ENCODE assay signal across 12 cellular contexts in the genomic region with DNA sequence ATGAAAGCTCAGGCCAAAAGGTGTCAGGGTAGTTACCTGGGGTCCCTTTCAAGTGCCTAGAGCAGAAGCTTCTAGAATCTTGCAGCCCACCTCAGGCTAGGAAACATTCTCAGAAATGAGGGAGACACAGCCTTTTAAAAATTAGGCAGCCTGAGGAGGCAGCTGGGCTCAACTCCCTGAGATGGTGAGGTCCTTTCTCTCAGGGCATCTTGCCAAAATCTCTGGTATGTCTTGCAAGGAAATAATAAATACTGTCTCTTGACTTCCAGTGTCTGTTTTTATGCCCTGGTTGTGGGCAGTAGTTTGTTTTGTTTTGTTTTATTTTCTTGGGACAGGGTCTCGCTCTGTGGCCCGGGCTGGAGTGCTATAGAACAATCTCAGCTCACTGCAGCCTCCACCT.
"Had no signal": no experiment of that assay in that cellular context is flagged by ENCODE, and none has a peak within 500 bp of the region (broad histone marks: within the 10 kb centered on the region; RNA-seq: fewer than 3 reads in every experiment).

No MANE protein-coding gene starts in this region.

- H3K27ac ChIP-seq: ascending aorta, transverse colon had no signal

- DNase-seq: activated CD4-positive, alpha-beta T cell treated with anti-CD3 and anti-CD28 coated beads, Interleukin-2, amount 10 ng/mL, durations not matched to agents 24 days and 14 days; activated naive CD4-positive, alpha-beta T cell; cortex of kidney; effector memory CD4-positive, alpha-beta T cell; immature natural killer cell; mammary epithelial cell; natural killer cell; occipital lobe; right cardiac atrium; transverse colon had no signal

- ATAC-seq: natural killer cell, WTC11 had no signal
